Comparison of ENCODE assay signal across 13 cellular contexts in the genomic region with DNA sequence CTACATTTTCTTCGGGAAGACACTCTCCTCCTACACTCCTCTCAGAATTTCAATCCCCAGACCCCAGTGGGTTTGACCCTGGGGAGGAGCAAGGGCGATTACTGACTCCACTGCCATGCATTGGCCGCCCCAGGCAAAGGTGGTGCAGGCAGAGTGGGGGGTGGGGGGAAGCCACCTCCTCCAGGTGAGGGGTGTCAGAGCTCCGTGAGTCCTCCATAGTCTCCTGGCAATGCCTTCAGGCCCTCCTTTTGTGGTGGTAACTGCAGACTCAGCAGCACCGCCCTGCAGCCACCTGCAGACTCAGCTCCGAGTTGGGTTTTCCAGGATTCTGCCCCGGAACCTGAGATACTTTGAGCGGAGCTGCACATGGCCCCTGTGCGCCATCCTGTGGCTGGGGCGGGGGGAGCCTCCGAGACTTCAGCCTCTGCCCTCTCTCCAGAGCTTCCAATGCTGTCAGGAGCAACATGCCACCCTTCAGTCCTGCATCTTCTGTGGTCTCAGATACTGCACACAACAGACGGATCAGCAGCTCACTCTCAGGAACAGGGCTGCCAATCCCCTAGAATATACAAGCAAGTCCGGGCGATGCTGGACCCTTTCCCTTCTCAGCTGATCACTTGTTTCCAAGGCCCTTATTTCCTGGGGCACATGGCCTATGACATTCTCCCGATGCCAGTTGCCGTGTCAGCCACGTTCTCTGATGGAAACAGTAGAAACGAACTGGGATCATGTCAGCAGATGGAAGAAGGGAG. TPM values are rescaled to one million over a fixed set of nuclear protein-coding genes. Genes with fewer than 3 reads are reported as not detected.
DNase-seq lines count a peak whose midpoint lies in the region; ATAC-seq, FAIRE-seq and TF ChIP-seq lines count a peak whose summit lies in the region.
"Had no signal": no experiment of that assay in that cellular context is flagged by ENCODE, and none has a peak within 500 bp of the region (broad histone marks: within the 10 kb centered on the region; RNA-seq: fewer than 3 reads in every experiment).

No MANE protein-coding gene starts in this region.

- intact Hi-C loops in pancreas (cut with DNase I), result no loop called here

- no peaks in the 10 kb centered on the region for H3K36me3 ChIP-seq in pancreas
- H3K36me3 ChIP-seq: SJSA1 had no signal

- DNase-seq in NCI-H1694 (lab: John Stamatoyannopoulos, UW) (peak; percentile 15), ecto neural progenitor cell (ENCODE audit: low spot score) (peak; percentile 60), pancreas (peak in 3 of 6 donors; percentile 17 to 74 (median 57)), COLO668 (lab: John Stamatoyannopoulos, UW; ENCODE audit: unreplicated experiment) (no peak), NCI-H1436 (lab: John Stamatoyannopoulos, UW) (no peak)
- DNase-seq: activated CD8-positive, alpha-beta T cell treated with anti-CD3 and anti-CD28 coated beads, Interleukin-2, amount 10 ng/mL, durations not matched to agents 7 days and 5 days; NCI-H2029; stimulated activated CD4-positive, alpha-beta T cell treated with anti-CD3 and anti-CD28 coated beads, Interleukin-1b, Interleukin-23, amount 100 ng/mL, for 48 hours; stimulated activated naive CD8-positive, alpha-beta T cell treated with anti-CD3 and anti-CD28 coated beads, Interleukin-15, amount 100 ng/mL, for 72 hours had no signal

- no peaks in the 10 kb centered on the region for H3K9me3 ChIP-seq in pancreas
- H3K9me3 ChIP-seq: SJSA1 had no signal

- 60 to 82% methylated on average over 18 of the region's 18 CpGs for WGBS in pancreas, 2 donors

- H3K4me3 ChIP-seq in pancreas, result no peak overlapping the region
- H3K4me3 ChIP-seq: SJSA1 had no signal

- FAIRE-seq in pancreas (lab: Jason Lieb, UNC), result no peak

- H3K27me3 ChIP-seq in pancreas, result no peaks in the 10 kb centered on the region
- H3K27me3 ChIP-seq: SJSA1 had no signal

- H3K4me1 ChIP-seq in pancreas, result no peaks in the 10 kb centered on the region
- H3K4me1 ChIP-seq: SJSA1 had no signal

- no peak overlapping the region for H3K27ac ChIP-seq in pancreas
- H3K27ac ChIP-seq: SJSA1 had no signal

- TF ChIP-seq CTCF in GM12872 (IDR thresholded peaks at IDR 0.05; ENCODE audit: insufficient read depth, low read depth, low read length) (peak; percentile 44; the same call in 2 of the 3 replicates), pancreas (IDR thresholded peaks at IDR 0.05) (no peak)

- ATAC-seq in pancreas (peak in 3 of 4 donors; percentile 69 to 71 (median 70)), HG03175 (IDR thresholded peaks at IDR 0.05; ENCODE audit: unreplicated experiment) (no peak)
- ATAC-seq: activated CD8-positive, alpha-beta T cell treated with anti-CD3 and anti-CD28 coated beads, Interleukin-2, amount 10 ng/mL, durations not matched to agents 7 days and 5 days; stimulated activated naive CD8-positive, alpha-beta T cell treated with anti-CD3 and anti-CD28 coated beads, Interleukin-15, amount 100 ng/mL, for 72 hours had no signal

RNA-seq across cellular contexts. Expression of a gene that starts 2.4 kb away (rescaled TPM):
- not detected for total RNA-seq in pancreas
- polyA plus RNA-seq in pancreas, result not detected
- total RNA-seq: activated CD8-positive, alpha-beta T cell treated with anti-CD3 and anti-CD28 coated beads, Interleukin-2, amount 10 ng/mL, durations not matched to agents 7 days and 5 days; SJSA1 had no signal
- polyA plus RNA-seq: adipose tissue had no signal

RNA-seq across cellular contexts. Expression of a gene that starts 29.3 kb away (rescaled TPM):
- under 1 TPM in 3 of 6 donors, not detected in 3; 0.20 to 0.51 (median 0.47) TPM for total RNA-seq in pancreas
- polyA plus RNA-seq in pancreas, result under 1 TPM; 0.23 to 0.34 TPM
- total RNA-seq: activated CD8-positive, alpha-beta T cell treated with anti-CD3 and anti-CD28 coated beads, Interleukin-2, amount 10 ng/mL, durations not matched to agents 7 days and 5 days; SJSA1 had no signal

Comparison
In these comparisons a context has a peak if more than half of its experiments do, and no peak if none do; other contexts are left out.
1. DNase-seq: peak in NCI-H1694 (single experiment) and ecto neural progenitor cell (single experiment); none in COLO668 (single experiment) and NCI-H1436 (single experiment).